ENCODE assay signal across 10 cellular contexts in the genomic region with DNA sequence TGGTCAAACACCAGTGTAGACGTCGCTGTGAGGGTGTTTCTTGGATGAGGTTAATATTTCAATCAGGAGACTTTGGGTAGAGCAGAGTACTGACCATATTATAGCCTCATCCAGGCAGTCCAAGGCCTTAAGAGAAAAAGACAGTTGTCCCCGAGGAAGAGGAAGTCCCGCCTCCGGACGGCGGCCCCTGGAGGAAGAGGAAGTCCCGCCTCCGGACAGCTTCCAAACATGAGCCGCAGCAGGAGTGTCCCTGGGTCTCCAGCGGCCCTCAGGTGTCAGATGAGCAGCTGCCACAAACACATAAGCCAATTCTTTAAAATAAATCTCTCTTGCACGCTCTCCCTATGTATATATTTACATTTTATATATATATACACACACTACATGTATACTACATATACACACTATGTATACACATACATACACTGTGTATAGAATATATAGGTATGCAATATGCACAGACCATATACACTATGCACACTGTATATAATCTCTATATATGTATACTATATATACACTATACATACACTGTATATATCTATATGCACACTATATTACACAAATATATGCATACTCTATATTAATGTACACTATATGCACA. TPM values are rescaled to one million over a fixed set of nuclear protein-coding genes. Genes with fewer than 3 reads are reported as not detected.
DNase-seq lines count a peak whose midpoint lies in the region; ATAC-seq and TF ChIP-seq lines count a peak whose summit lies in the region.
"Had no signal": no experiment of that assay in that cellular context is flagged by ENCODE, and none has a peak within 500 bp of the region (broad histone marks: within the 10 kb centered on the region; RNA-seq: fewer than 3 reads in every experiment).

No MANE protein-coding gene starts in this region.

- H3K4me1 ChIP-seq in left ventricle myocardium inferior: peaks cover 4% of the 10 kb centered on the region

- no peak for TF ChIP-seq CTCF in 22Rv1 (IDR thresholded peaks at IDR 0.05)
- TF ChIP-seq CTCF in left ventricle myocardium inferior (IDR thresholded peaks at IDR 0.05; ENCODE audit: borderline replicate concordance): no peak

- no peaks in the 10 kb centered on the region for H3K9me3 ChIP-seq in left ventricle myocardium inferior (replicated peaks)

- H3K27me3 ChIP-seq in left ventricle myocardium inferior (ENCODE audit: low read depth): no peaks in the 10 kb centered on the region

- intact Hi-C loops in left ventricle myocardium inferior (cut with micrococcal nuclease): no loop called here

- peak; percentile 61 for DNase-seq in activated CD4-positive, CD25-positive, alpha-beta regulatory T cell treated with anti-CD3 and anti-CD28 coated beads, Interleukin-2, amount 50 U/mL, for 72 hours
- DNase-seq in left ventricle myocardium inferior: peak; percentile 72
- no peak for DNase-seq in amniotic stem cell (lab: John Stamatoyannopoulos, UW)
- DNase-seq in NK-92 (lab: John Stamatoyannopoulos, UW; ENCODE audit: unreplicated experiment): no peak
- DNase-seq: NCI-H2081 had no signal

- peak; percentile 64 for ATAC-seq in HG03095 (IDR thresholded peaks at IDR 0.05; ENCODE audit: unreplicated experiment)
- ATAC-seq in HG02763 (IDR thresholded peaks at IDR 0.05; ENCODE audit: unreplicated experiment): no peak
- no peak for ATAC-seq in HG03521 (IDR thresholded peaks at IDR 0.05; ENCODE audit: unreplicated experiment)

- H3K4me3 ChIP-seq in left ventricle myocardium inferior: no peak overlapping the region
- H3K4me3 ChIP-seq: skin epidermis had no signal

- H3K27ac ChIP-seq in 22Rv1: peak overlapping the region; percentile 58
- H3K27ac ChIP-seq in left ventricle myocardium inferior (replicated peaks): no peak overlapping the region
- H3K27ac ChIP-seq: skin epidermis had no signal

- H3K36me3 ChIP-seq in left ventricle myocardium inferior: no peaks in the 10 kb centered on the region

RNA-seq across cellular contexts. Expression of gene PWWP2B, which starts 37.5 kb away (rescaled TPM):
- total RNA-seq in left ventricle myocardium inferior: 17.2 TPM

Comparison
In these comparisons a context has a peak if more than half of its experiments do, and no peak if none do; other contexts are left out.
1. DNase-seq: peak in activated CD4-positive, CD25-positive, alpha-beta regulatory T cell treated with anti-CD3 and anti-CD28 coated beads, Interleukin-2, amount 50 U/mL, for 72 hours (single experiment) and left ventricle myocardium inferior (single experiment); none in amniotic stem cell (single experiment) and NK-92 (single experiment).